In genomic region chr1:99173282-99173681, GRCh38 we compare ENCODE assay signal across 19 cellular contexts.
"Had no signal": no experiment of that assay in that cellular context is flagged by ENCODE, and none has a peak within 500 bp of the region (broad histone marks: within the 10 kb centered on the region; RNA-seq: fewer than 3 reads in every experiment).

No MANE protein-coding gene starts in this region.

- H3K27me3 ChIP-seq: adrenal gland, body of pancreas, neutrophil, testis had no signal

- H3K4me3 ChIP-seq: adrenal gland, body of pancreas, lower lobe of right lung, prostate gland, spleen, testis had no signal

- H3K27ac ChIP-seq: adrenal gland, body of pancreas, epithelial cell of prostate, lower lobe of right lung, neutrophil, prostate gland, spleen, testis had no signal

- DNase-seq: activated CD4-positive, alpha-beta T cell treated with anti-CD3 and anti-CD28 coated beads for 48 hours; activated CD8-positive, alpha-beta memory T cell treated with anti-CD3 and anti-CD28 coated beads, Interleukin-2, amount 50 U/mL, for 48 hours; activated CD8-positive, alpha-beta T cell treated with anti-CD3 and anti-CD28 coated beads, Interleukin-2, amount 10 ng/mL, durations not matched to agents 7 days and 5 days; activated naive CD4-positive, alpha-beta T cell; adrenal gland; body of pancreas; cortex of kidney; effector memory CD4-positive, alpha-beta T cell; lower lobe of right lung; midbrain; naive thymus-derived CD4-positive, alpha-beta T cell; spleen; stimulated activated CD4-positive, alpha-beta T cell treated with anti-CD3 and anti-CD28 coated beads, Interleukin-1b, Interleukin-23, amount 100 ng/mL, for 48 hours; stimulated activated naive CD4-positive, alpha-beta T cell; testis had no signal

- H3K9me3 ChIP-seq: adrenal gland, body of pancreas, lower lobe of right lung, neutrophil, prostate gland, spleen, testis had no signal

- ATAC-seq: activated CD8-positive, alpha-beta T cell treated with anti-CD3 and anti-CD28 coated beads, Interleukin-2, amount 10 ng/mL, durations not matched to agents 7 days and 5 days; body of pancreas; lower lobe of right lung; naive thymus-derived CD4-positive, alpha-beta T cell; sciatic nerve had no signal

- H3K4me1 ChIP-seq: body of pancreas, lower lobe of right lung, prostate gland, spleen had no signal

- H3K36me3 ChIP-seq: adrenal gland, lower lobe of right lung, neutrophil, prostate gland, spleen had no signal
